Comparison of ENCODE assay signal across 8 cellular contexts in the genomic region with DNA sequence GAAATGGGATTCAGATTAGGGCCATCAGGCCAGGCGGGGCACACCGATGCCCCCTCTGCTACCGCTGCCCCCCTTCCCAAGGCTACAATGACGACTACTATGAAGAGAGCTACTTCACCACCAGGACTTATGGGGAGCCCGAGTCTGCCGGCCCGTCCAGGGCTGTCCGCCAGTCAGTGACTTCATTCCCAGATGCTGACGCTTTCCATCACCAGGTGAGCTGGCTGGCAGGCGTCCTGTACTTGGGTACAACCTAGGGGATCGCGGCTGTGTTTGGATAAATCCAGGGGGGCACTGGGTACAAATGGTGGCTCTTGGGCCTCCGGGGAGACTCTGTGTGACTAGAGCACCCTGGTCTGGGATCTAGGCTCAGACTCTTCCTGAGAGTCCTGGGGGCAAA. TPM values are rescaled to one million over a fixed set of nuclear protein-coding genes. Genes with fewer than 3 reads are reported as not detected.
DNase-seq lines count a peak whose midpoint lies in the region; ATAC-seq lines count a peak whose summit lies in the region.

No MANE protein-coding gene starts in this region.

- H3K4me1 Mint-ChIP-seq in activated naive CD8-positive, alpha-beta T cell treated with anti-CD3 and anti-CD28 coated beads for 36 hours = peaks cover 18% of the 10 kb centered on the region

- ATAC-seq in GM18861 (IDR thresholded peaks at IDR 0.05; ENCODE audit: unreplicated experiment) (no peak), GM18909 (IDR thresholded peaks at IDR 0.05; ENCODE audit: poor library complexity, unreplicated experiment) (no peak), HG03045 (IDR thresholded peaks at IDR 0.05; ENCODE audit: unreplicated experiment) (no peak)

- no peaks in the 10 kb centered on the region for H3K27me3 Mint-ChIP-seq in activated naive CD8-positive, alpha-beta T cell treated with anti-CD3 and anti-CD28 coated beads for 36 hours

- H3K36me3 ChIP-seq in iPS-20b (ENCODE audit: insufficient read depth, low read depth, low read length) (peaks cover 7% of the 10 kb centered on the region; the same call in 1 of the 2 replicates), subcutaneous abdominal adipose tissue (ENCODE audit: control insufficient read depth in 5 of 5, insufficient read depth in 5 of 5, low read length in 5 of 5) (peaks cover 0 to 5% (median 3%) of the 10 kb centered on the region in 5 donors)

- H3K27ac ChIP-seq in iPS-20b (ENCODE audit: low read length) = peak overlapping the region; percentile 5
- peak overlapping the region; percentile 84 for H3K27ac ChIP-seq in subcutaneous abdominal adipose tissue (ENCODE audit: low read depth, low read length)

- DNase-seq in DMS53 (lab: John Stamatoyannopoulos, UW) (peak; percentile 32), DMS53 treated with DMSO at 0.1 percent for 48 hours (lab: John Stamatoyannopoulos, UW; ENCODE audit: unreplicated experiment) (no peak)
- DNase-seq in activated naive CD8-positive, alpha-beta T cell treated with anti-CD3 and anti-CD28 coated beads for 36 hours = no peak

- H3K4me3 Mint-ChIP-seq in activated naive CD8-positive, alpha-beta T cell treated with anti-CD3 and anti-CD28 coated beads for 36 hours = peak overlapping the region; percentile 89

- H3K9me3 Mint-ChIP-seq in activated naive CD8-positive, alpha-beta T cell treated with anti-CD3 and anti-CD28 coated beads for 36 hours = no peaks in the 10 kb centered on the region

- H3K9ac ChIP-seq in iPS-20b (ENCODE audit: low read depth, low read length) (peak overlapping the region; percentile 89), subcutaneous abdominal adipose tissue (ENCODE audit: low read length in 5 of 5) (peak overlapping the region; percentile 79 to 88 (median 81))

- peak overlapping the region; percentile 90 for H3K27ac Mint-ChIP-seq in activated naive CD8-positive, alpha-beta T cell treated with anti-CD3 and anti-CD28 coated beads for 36 hours

- H3K27me3 ChIP-seq in iPS-20b (ENCODE audit: insufficient read depth, low read length) (peaks cover 1% of the 10 kb centered on the region; the same call in 1 of the 2 replicates), subcutaneous abdominal adipose tissue (ENCODE audit: control insufficient read depth in 5 of 5, insufficient read depth in 4 of 5, low read length in 5 of 5) (peaks cover 3 to 15% (median 14%) of the 10 kb centered on the region in 5 donors)

- peaks cover 10% of the 10 kb centered on the region for H3K4me1 ChIP-seq in iPS-20b (ENCODE audit: insufficient read depth, low read length)
- H3K4me1 ChIP-seq in subcutaneous abdominal adipose tissue (ENCODE audit: control insufficient read depth in 5 of 5, insufficient read depth in 5 of 5, low read length in 5 of 5) = peaks cover 4 to 27% (median 20%) of the 10 kb centered on the region in 5 donors

- H3K4me3 ChIP-seq in iPS-20b (ENCODE audit: low read length) = peak overlapping the region; percentile 84
- peak overlapping the region; percentile 58 to 72 (median 66) for H3K4me3 ChIP-seq in subcutaneous abdominal adipose tissue (ENCODE audit: low read depth in 1 of 5, low read length in 5 of 5)

- H3K9me3 ChIP-seq in iPS-20b (ENCODE audit: insufficient read depth, low read depth, low read length) (no peaks in the 10 kb centered on the region), subcutaneous abdominal adipose tissue (ENCODE audit: control insufficient read depth in 5 of 5, low read length in 5 of 5) (no peaks in the 10 kb centered on the region)

- peaks cover 14% of the 10 kb centered on the region for H3K36me3 Mint-ChIP-seq in activated naive CD8-positive, alpha-beta T cell treated with anti-CD3 and anti-CD28 coated beads for 36 hours

RNA-seq across cellular contexts. Expression of gene EMD, which starts 1.1 kb away (rescaled TPM):
- total RNA-seq in activated naive CD8-positive, alpha-beta T cell treated with anti-CD3 and anti-CD28 coated beads for 36 hours = 100 to 1,000 TPM; 110 to 112 TPM

RNA-seq across cellular contexts. Expression of gene FLNA, which starts 5.7 kb away (rescaled TPM):
- 100 to 1,000 TPM; 694 to 696 TPM for total RNA-seq in activated naive CD8-positive, alpha-beta T cell treated with anti-CD3 and anti-CD28 coated beads for 36 hours

RNA-seq across cellular contexts. Expression of gene RPL10, which starts 18.0 kb away (rescaled TPM):
- 1,000 to 10,000 TPM; 2,967 to 3,168 TPM for total RNA-seq in activated naive CD8-positive, alpha-beta T cell treated with anti-CD3 and anti-CD28 coated beads for 36 hours

RNA-seq across cellular contexts. Expression of gene DNASE1L1, which starts 28.9 kb away (rescaled TPM):
- 10 to 100 TPM; 12.4 to 12.7 TPM for total RNA-seq in activated naive CD8-positive, alpha-beta T cell treated with anti-CD3 and anti-CD28 coated beads for 36 hours

RNA-seq across cellular contexts. Expression of gene TAFAZZIN, which starts 31.2 kb away (rescaled TPM):
- total RNA-seq in activated naive CD8-positive, alpha-beta T cell treated with anti-CD3 and anti-CD28 coated beads for 36 hours = 10 to 100 TPM; 35.1 to 35.8 TPM
